Comparison of ENCODE assay signal across 17 cellular contexts in genomic region chr1:211909385-211909784, GRCh38.
DNase-seq lines count a peak whose midpoint lies in the region; ATAC-seq, FAIRE-seq and TF ChIP-seq lines count a peak whose summit lies in the region.
"Had no signal": no experiment of that assay in that cellular context is flagged by ENCODE, and none has a peak within 500 bp of the region (broad histone marks: within the 10 kb centered on the region; RNA-seq: fewer than 3 reads in every experiment).

No MANE protein-coding gene starts in this region.

- CTCF ChIA-PET in A549 (lab: Yijun Ruan, JAX) = interaction anchor here (0.8 to 1.2 kb wide), 2 partner anchors 78 to 212 kb away, joined by 3 read pairs; no protein-coding TSS in a partner anchor

- no peak overlapping the region for H2BK5ac ChIP-seq in neuronal stem cell (ENCODE audit: low read length)

- peak overlapping the region; percentile 90 for H3K14ac ChIP-seq in neuronal stem cell (ENCODE audit: low read length)

- H4K91ac ChIP-seq in neuronal stem cell (ENCODE audit: low read depth, low read length, poor library complexity) = no peak overlapping the region

- H3K36me3 ChIP-seq in body of pancreas (replicated peaks in 1 of 2; ENCODE audit: insufficient read depth in 1 of 2, low read depth in 2 of 2) (no peaks in the 10 kb centered on the region), neuronal stem cell (replicated peaks in 1 of 2; ENCODE audit: control insufficient read depth in 2 of 2, insufficient read depth in 2 of 2, low read length in 2 of 2) (no peaks in the 10 kb centered on the region)
- H3K36me3 ChIP-seq: BLaER1 treated with 17β-estradiol and CSF1 and Interleukin-3, amounts not matched to agents 10 nM and 100 nM had no signal

- peak overlapping the region; percentile 55 for H3K18ac ChIP-seq in neuronal stem cell (ENCODE audit: low read length)

- TF ChIP-seq POLR2A in A549 (IDR thresholded peaks at IDR 0.05; ENCODE audit: low read length) = no peak
- no peak for TF ChIP-seq POLR2A in body of pancreas (IDR thresholded peaks at IDR 0.05)

- no peak for TF ChIP-seq EP300 in A549 (IDR thresholded peaks at IDR 0.05)

- H3K4me2 ChIP-seq in A549 (0 out of 3 replicates have a peak overlapping the region, but pooled peaks have one; percentile 16), neuronal stem cell (ENCODE audit: insufficient read depth, low read length, poor library complexity, severe bottlenecking) (no peak overlapping the region)

- H3K4me3 ChIP-seq in A549 (no peak overlapping the region), body of pancreas (no peak overlapping the region), neuronal stem cell (ENCODE audit: low read length in 2 of 2) (peak overlapping the region in 1 of 2 donors; percentile 7)
- H3K4me3 ChIP-seq: BLaER1 treated with 17β-estradiol and CSF1 and Interleukin-3, amounts not matched to agents 10 nM and 100 nM had no signal

- no peak overlapping the region for H3K9ac ChIP-seq in neuronal stem cell (ENCODE audit: low read depth, low read length, poor library complexity)
- H3K9ac ChIP-seq: BLaER1 treated with 17β-estradiol and CSF1 and Interleukin-3, amounts not matched to agents 10 nM and 100 nM had no signal

- POLR2A ChIA-PET in A549 (lab: Yijun Ruan, JAX) = no interaction called here

- ATAC-seq in A549 (no peak), body of pancreas (peak; percentile 9), left lobe of liver (peak; percentile 85), HG03378 (IDR thresholded peaks at IDR 0.05; ENCODE audit: unreplicated experiment) (no peak)

- H3K4ac ChIP-seq in neuronal stem cell (ENCODE audit: low read length) = no peak overlapping the region

- no peak overlapping the region for H4K8ac ChIP-seq in neuronal stem cell (ENCODE audit: low read depth, low read length)

- no peak overlapping the region for H3K23ac ChIP-seq in neuronal stem cell (ENCODE audit: low read depth, low read length, poor library complexity)

- H3K9me3 ChIP-seq in A549 = no peaks in the 10 kb centered on the region
- H3K9me3 ChIP-seq in body of pancreas = no peaks in the 10 kb centered on the region
- H3K9me3 ChIP-seq in neuronal stem cell (replicated peaks in 1 of 2; ENCODE audit: control insufficient read depth in 2 of 2, insufficient read depth in 1 of 2, low read depth in 1 of 2, low read length in 2 of 2) = peaks cover 0 to 2% of the 10 kb centered on the region in 2 donors
- H3K9me3 ChIP-seq: Caco-2 had no signal

- TF ChIP-seq RAD21 in A549 (conservative IDR thresholded peaks at IDR 0.05 in 1 of 2, IDR thresholded peaks at IDR 0.05 in 1 of 2) = no peak

- no peaks in the 10 kb centered on the region for H3K79me1 ChIP-seq in neuronal stem cell (ENCODE audit: low read depth, low read length)

- H3K27me3 ChIP-seq in body of pancreas = no peaks in the 10 kb centered on the region
- no peaks in the 10 kb centered on the region for H3K27me3 ChIP-seq in neuronal stem cell (ENCODE audit: control insufficient read depth in 3 of 3, insufficient read depth in 3 of 3, low read depth in 1 of 3, low read length in 3 of 3)
- H3K27me3 ChIP-seq: BLaER1 treated with 17β-estradiol and CSF1 and Interleukin-3, amounts not matched to agents 10 nM and 100 nM had no signal

- H3K4me1 ChIP-seq in A549 (peaks cover 39% of the 10 kb centered on the region), body of pancreas (peaks cover 6% of the 10 kb centered on the region), neuronal stem cell (ENCODE audit: control insufficient read depth in 2 of 2, insufficient read depth in 1 of 2, low read depth in 1 of 2, low read length in 2 of 2) (peaks cover 0 to 5% of the 10 kb centered on the region in 2 donors)

- DNase-seq in A549 (ENCODE audit: low read depth in 1 of 2, low spot score in 1 of 2) (no peak), body of pancreas (no peak), left lobe of liver (ENCODE audit: low spot score) (peak; percentile 60), neuronal stem cell (ENCODE audit: low spot score) (no peak), COLO668 (lab: John Stamatoyannopoulos, UW; ENCODE audit: unreplicated experiment) (no peak), SK-N-DZ (ENCODE audit: low spot score) (no peak)
- DNase-seq: CD4-positive, CD25-positive, alpha-beta regulatory T cell; CD8-positive, alpha-beta memory T cell; H9 had no signal

- H3K27ac ChIP-seq in A549 = peak overlapping the region in 1 of 2 experiments; percentile 48; a peak in 3 of 6 replicates
- no peak overlapping the region for H3K27ac ChIP-seq in body of pancreas
- H3K27ac ChIP-seq in neuronal stem cell (replicated peaks; ENCODE audit: low read length) = no peak overlapping the region
- H3K27ac ChIP-seq: 22Rv1 had no signal

- WGBS in A549 (ENCODE audit: missing lambda C conversion rate) = 65% methylated on average over 8 of the region's 8 CpGs
- 37 to 46% methylated on average over 8 of the region's 8 CpGs for WGBS in body of pancreas, 2 donors
- WGBS in neuronal stem cell (ENCODE audit: extremely low coverage in 2 of 2, insufficient read length in 2 of 2, insufficient replicate concordance in 1 of 2), 2 donors = no CpG with 5 or more reads among the region's 8 CpGs

- no peak overlapping the region for H2AFZ ChIP-seq in neuronal stem cell (ENCODE audit: low read length)

- intact Hi-C loops in body of pancreas (cut with DNase I) = no loop called here

- H2BK12ac ChIP-seq in neuronal stem cell (ENCODE audit: low read length) = no peak overlapping the region

- H2BK15ac ChIP-seq in neuronal stem cell (ENCODE audit: low read length) = no peak overlapping the region

- FAIRE-seq in A549 (lab: Jason Lieb, UNC) = no peak
- FAIRE-seq: D721Med, G401.6, GM19239, H1 had no signal

- no peak for TF ChIP-seq CTCF in A549 (IDR thresholded peaks at IDR 0.05)
- TF ChIP-seq CTCF in body of pancreas (IDR thresholded peaks at IDR 0.05) = no peak

- H2BK120ac ChIP-seq in neuronal stem cell (ENCODE audit: low read depth, low read length) = no peak overlapping the region

- no peak overlapping the region for H2AK5ac ChIP-seq in neuronal stem cell (ENCODE audit: low read depth, low read length)

TF ChIP-seq in A549, 52 proteins besides CTCF, POLR2A, EP300 and RAD21:
- no peak for TF ChIP-seq SREBF2 (IDR thresholded peaks at IDR 0.05)
- no peak for TF ChIP-seq POLR2AphosphoS2 (conservative IDR thresholded peaks at IDR 0.05; ENCODE audit: low read length)
- no peak for TF ChIP-seq ELK1 (IDR thresholded peaks at IDR 0.05; ENCODE audit: low read depth, low read length)

Comparison
In these comparisons a context has a peak if more than half of its experiments do, and no peak if none do; other contexts are left out.
1. ATAC-seq: peak in body of pancreas (single experiment) and left lobe of liver (single experiment); none in A549 (0 of 2) and HG03378 (single experiment).